8 cellular contexts compared by ENCODE assay signal in the genomic region with DNA sequence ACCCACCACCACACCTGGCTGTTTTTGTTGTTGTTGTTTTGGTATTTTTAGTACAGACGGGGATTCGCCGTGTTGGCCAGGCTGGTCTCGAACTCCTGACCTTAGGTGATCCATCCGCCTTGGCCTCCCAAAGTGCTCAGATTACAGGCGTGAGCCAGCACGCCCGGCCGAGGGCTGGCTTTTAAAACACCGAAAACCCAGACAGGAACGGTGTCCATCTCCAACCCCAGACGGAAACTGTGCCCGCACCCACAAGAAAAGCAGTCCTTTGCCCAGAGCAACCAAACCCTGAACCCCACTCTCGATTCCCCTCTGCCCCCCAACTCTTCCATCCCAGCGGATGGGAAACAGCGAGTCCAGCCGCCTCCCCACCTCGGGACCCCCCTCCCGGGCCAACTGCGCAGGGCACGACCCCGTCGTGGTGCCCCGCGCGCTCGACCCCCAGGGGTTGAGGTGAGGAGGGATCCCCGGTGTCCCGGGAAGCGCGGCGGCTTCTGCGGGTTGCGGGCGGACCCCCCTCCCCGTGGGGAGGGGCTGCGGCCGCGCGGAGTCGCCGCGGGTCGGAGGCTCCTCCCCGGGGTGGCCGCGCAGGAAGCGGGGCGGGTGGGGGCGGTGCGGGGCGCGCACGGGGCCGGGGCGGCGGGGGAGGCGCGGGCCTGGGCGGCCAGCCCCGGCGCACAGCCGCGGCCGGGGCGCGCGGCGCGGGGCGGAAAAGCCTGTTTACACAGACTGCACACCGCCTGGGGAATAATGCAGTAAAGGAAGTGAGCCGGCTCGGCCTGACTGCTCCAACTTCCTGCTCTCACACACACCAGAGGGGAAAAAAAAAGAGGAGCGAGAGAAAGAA. TPM values are rescaled to one million over a fixed set of nuclear protein-coding genes. Genes with fewer than 3 reads are reported as not detected.
A peak's percentile ranks its signal among the peaks of the same experiment; 100 is the strongest.
DNase-seq lines count a peak whose midpoint lies in the region; ATAC-seq, FAIRE-seq and TF ChIP-seq lines count a peak whose summit lies in the region.

A gene (plus strand): TSS at position 651 of the 847 bp plus-strand sequence.

- TF ChIP-seq CTCF in WI38 (IDR thresholded peaks at IDR 0.05; ENCODE audit: low read depth, low read length) (no peak), keratinocyte (optimal IDR thresholded peaks at IDR 0.05 in 1 of 3, IDR thresholded peaks at IDR 0.05 in 1 of 3, conservative IDR thresholded peaks at IDR 0.05 in 1 of 3; ENCODE audit: extremely low read depth in 1 of 3, insufficient read depth in 2 of 3, low read length in 3 of 3) (no peak)

- H3K9ac ChIP-seq in keratinocyte (ENCODE audit: control insufficient read depth, extremely low read depth, insufficient read depth, low read length), result peak within 1 kb of the TSS; percentile 96

- DNase-seq in GM12891 (ENCODE audit: insufficient read length, low spot score) (peak; percentile 56), NCI-H1930 (lab: John Stamatoyannopoulos, UW) (peak; percentile 32 to 54), cerebellum (ENCODE audit: low spot score) (peak; percentile 68), keratinocyte (ENCODE audit: low read depth, low spot score) (no peak), NCI-H187 (lab: John Stamatoyannopoulos, UW) (no peak)
- DNase-seq in stimulated activated CD4-positive, alpha-beta T cell treated with anti-CD3 and anti-CD28 coated beads, Interleukin-15, amount 100 ng/mL, for 24 hours, result peak; percentile 67

- H3K27me3 ChIP-seq in keratinocyte (ENCODE audit: control insufficient read depth, extremely low read depth, insufficient read depth, low read length), result no peaks in the 10 kb centered on the region

- peak within 1 kb of the TSS; percentile 99 for H3K27ac ChIP-seq in keratinocyte (ENCODE audit: control insufficient read depth, insufficient read depth, low read length)

- H3K9me3 ChIP-seq in keratinocyte (ENCODE audit: control insufficient read depth, low read depth, low read length), result no peaks in the 10 kb centered on the region

- peaks cover 22% of the 10 kb centered on the region for H3K4me1 ChIP-seq in keratinocyte (ENCODE audit: control insufficient read depth, extremely low read depth, insufficient read depth, low read length)

- no peak for FAIRE-seq in GM12891 (lab: Jason Lieb, UNC)
- FAIRE-seq in keratinocyte (lab: Jason Lieb, UNC), result peak; percentile 60

- peak; percentile 49 for ATAC-seq in HG02610 (IDR thresholded peaks at IDR 0.05; ENCODE audit: unreplicated experiment)

- no peaks in the 10 kb centered on the region for H3K9me1 ChIP-seq in keratinocyte (ENCODE audit: control insufficient read depth, extremely low read depth, insufficient read depth, low read length)

- peaks cover 29% of the 10 kb centered on the region for H3K79me2 ChIP-seq in keratinocyte (ENCODE audit: control insufficient read depth, insufficient read depth, low read length)

- H3K4me2 ChIP-seq in keratinocyte (ENCODE audit: control insufficient read depth, extremely low read depth, insufficient read depth, low read depth, low read length), result peak within 1 kb of the TSS; percentile 83

- H3K4me3 ChIP-seq in WI38 (ENCODE audit: low read depth, low read length) (peak within 1 kb of the TSS; percentile 89), keratinocyte (ENCODE audit: control insufficient read depth in 2 of 3, extremely low read depth in 1 of 3, insufficient read depth in 2 of 3, low read depth in 1 of 3, low read length in 3 of 3) (peak within 1 kb of the TSS; percentile 67 to 96 (median 92))

- no peak for TF ChIP-seq POLR2A in GM12891 (IDR thresholded peaks at IDR 0.05; ENCODE audit: low read depth, low read length)

- peak within 1 kb of the TSS; percentile 62 for H2AFZ ChIP-seq in keratinocyte (ENCODE audit: control insufficient read depth, low read length)

- no peaks in the 10 kb centered on the region for H3K36me3 ChIP-seq in keratinocyte (ENCODE audit: control insufficient read depth in 2 of 2, extremely low read depth in 1 of 2, insufficient read depth in 2 of 2, low read length in 2 of 2)

- no peaks in the 10 kb centered on the region for H4K20me1 ChIP-seq in keratinocyte (ENCODE audit: control insufficient read depth, extremely low read depth, insufficient read depth, low read length)

- dilution Hi-C loops in keratinocyte (cut with MboI; ENCODE audit: extremely low pct_ligation_motif_present, low sequenced_read_pairs), result no loop called here

TF ChIP-seq in GM12891, 5 proteins besides CTCF, POLR2A, EP300 and RAD21:
- TF ChIP-seq SPI1 (IDR thresholded peaks at IDR 0.05; ENCODE audit: low read depth, low read length), result peak; percentile 42; the same call in 1 of the 2 replicates
- TF ChIP-seq TAF1 (IDR thresholded peaks at IDR 0.05; ENCODE audit: low read depth, low read length), result no peak
- TF ChIP-seq PAX5 (IDR thresholded peaks at IDR 0.05; ENCODE audit: insufficient read depth, low read length, severe bottlenecking), result no peak
- no peak for TF ChIP-seq POU2F2 (IDR thresholded peaks at IDR 0.05; ENCODE audit: low read depth, low read length)

RNA-seq across cellular contexts. Expression of the gene that starts here (rescaled TPM):
- polyA plus RNA-seq in GM12891 (2012; ENCODE audit: low read depth, missing spikeins), result 0.65 TPM
- 6.5 TPM for total RNA-seq in cerebellum
- polyA plus RNA-seq in keratinocyte, result 14.4 to 47.6 TPM (median 28.2 TPM) in 3 replicates
- 89.5 TPM for polyA plus RNA-seq in keratinocyte (2011; ENCODE audit: low read depth)
- polyA plus RNA-seq in keratinocyte (2011; cell fraction: cytosol; rRNA removed), result 26.6 and 31.6 TPM in 2 replicates
- polyA plus RNA-seq in keratinocyte (2011; cell fraction: nucleus; rRNA removed), result 24.7 and 26.1 TPM in 2 replicates
- 21.3 and 54.2 TPM in 2 replicates for polyA plus RNA-seq in keratinocyte (2012; ENCODE audit: low replicate concordance)
- 24.4 to 89.6 TPM (median 26.2 TPM) in 3 replicates for polyA minus RNA-seq in keratinocyte
- 32.6 TPM for polyA minus RNA-seq in keratinocyte (2011; cell fraction: cytosol; rRNA and poly(A)+ RNA removed)
- 14.0 and 17.8 TPM in 2 replicates for polyA minus RNA-seq in keratinocyte (2011; cell fraction: nucleus; rRNA and poly(A)+ RNA removed)

Comparison
In these comparisons a context has a peak if more than half of its experiments do, and no peak if none do; other contexts are left out.
1. DNase-seq: peak in GM12891 (single experiment), NCI-H1930 (2 of 2), cerebellum (single experiment) and stimulated activated CD4-positive, alpha-beta T cell treated with anti-CD3 and anti-CD28 coated beads, Interleukin-15, amount 100 ng/mL, for 24 hours (single experiment); none in keratinocyte (single experiment) and NCI-H187 (0 of 2).